1 cellular context compared by ENCODE assay signal in genomic region chr6:54824225-54824624, GRCh38. TPM values are rescaled to one million over a fixed set of nuclear protein-coding genes. Genes with fewer than 3 reads are reported as not detected.
"Had no signal": no experiment of that assay in that cellular context is flagged by ENCODE, and none has a peak within 500 bp of the region (broad histone marks: within the 10 kb centered on the region; RNA-seq: fewer than 3 reads in every experiment).

No MANE protein-coding gene starts in this region.

RNA-seq across cellular contexts. Expression of gene FAM83B, which starts 22.3 kb away (rescaled TPM):
- total RNA-seq: LHCN-M2 had no signal
